8 cellular contexts compared by ENCODE assay signal in the genomic region with DNA sequence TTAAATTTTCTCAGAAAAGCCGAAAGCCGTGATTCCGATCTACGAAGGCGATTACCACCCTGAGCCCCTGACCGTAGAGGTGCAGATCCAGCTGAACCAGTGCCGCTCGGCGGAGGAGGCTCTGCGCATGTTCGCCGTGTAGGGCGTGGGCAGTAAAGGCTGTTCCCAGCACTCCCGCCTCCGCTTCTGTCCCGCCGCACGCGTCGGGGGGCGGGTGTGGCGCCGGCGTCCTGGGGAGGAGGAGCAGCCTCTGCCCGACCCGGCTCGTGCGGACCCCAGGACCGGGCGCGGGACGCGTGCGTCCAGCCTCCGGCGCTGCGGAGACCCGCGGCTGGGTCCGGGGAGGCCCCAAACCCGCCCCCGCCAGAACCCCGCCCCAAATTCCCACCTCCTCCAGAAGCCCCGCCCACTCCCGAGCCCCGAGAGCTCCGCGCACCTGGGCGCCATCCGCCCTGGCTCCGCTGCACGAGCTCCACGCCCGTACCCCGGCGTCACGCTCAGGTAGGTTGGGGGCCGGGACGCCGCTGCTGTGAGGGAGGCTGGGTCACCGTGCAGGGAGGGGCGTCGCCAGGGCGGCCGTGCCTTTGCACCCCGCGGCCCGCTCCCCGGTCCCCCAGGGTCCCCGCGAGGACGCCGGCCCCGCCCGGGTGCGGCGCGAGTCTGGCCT. TPM values are rescaled to one million over a fixed set of nuclear protein-coding genes. Genes with fewer than 3 reads are reported as not detected.
A peak's percentile ranks its signal among the peaks of the same experiment; 100 is the strongest.
DNase-seq lines count a peak whose midpoint lies in the region; ATAC-seq and TF ChIP-seq lines count a peak whose summit lies in the region.

A gene (plus strand): TSS at position 409 of the 667 bp plus-strand sequence. CDS start 910 bp downstream, outside the sequence.

- DNase-seq in BE2C = peak; percentile 76
- DNase-seq in RPMI8226 = peak; percentile 76
- DNase-seq in activated gamma-delta T cell treated with Interleukin-2 at 50 U/mL for 16 hours = peak; percentile 49
- peak; percentile 66 for DNase-seq in glutamatergic neuron
- DNase-seq in trophoblast cell = peak; percentile 49 to 68

- TF ChIP-seq CTCF in BE2C (IDR thresholded peaks at IDR 0.05; ENCODE audit: low read depth, low read length) = no peak
- no peak for TF ChIP-seq CTCF in glutamatergic neuron (IDR thresholded peaks at IDR 0.05; ENCODE audit: partially characterized antibody, unreplicated experiment)

- H4K12ac ChIP-seq in trophoblast cell (ENCODE audit: low read depth, low read length) = no peak within 1 kb of the TSS

- H3K27me3 ChIP-seq in BE2C (peaks cover 19% of the 10 kb centered on the region), trophoblast cell (ENCODE audit: insufficient read depth, low read length) (peaks cover 13% of the 10 kb centered on the region)

- H3K27ac ChIP-seq in trophoblast cell (ENCODE audit: low read depth, low read length) (no peak within 1 kb of the TSS), urinary bladder (ENCODE audit: low read depth) (no peak within 1 kb of the TSS)

- peaks cover 8% of the 10 kb centered on the region for H3K36me3 Mint-ChIP-seq in glutamatergic neuron (ENCODE audit: unreplicated experiment)

- no peak within 1 kb of the TSS for H3K23ac ChIP-seq in trophoblast cell (ENCODE audit: low read length)

- peaks cover 2% of the 10 kb centered on the region for H3K79me1 ChIP-seq in trophoblast cell (ENCODE audit: low read length)

- H3K9me3 ChIP-seq in BE2C = no peaks in the 10 kb centered on the region
- peaks cover 1% of the 10 kb centered on the region for H3K9me3 ChIP-seq in trophoblast cell (ENCODE audit: insufficient read depth, low read depth, low read length)

- H3K79me2 ChIP-seq in trophoblast cell (ENCODE audit: control insufficient read depth, insufficient read depth, low read length, poor library complexity) = no peaks in the 10 kb centered on the region

- peak within 1 kb of the TSS; percentile 23 for H4K8ac ChIP-seq in trophoblast cell (ENCODE audit: low read depth, low read length)

- peak within 1 kb of the TSS; percentile 84 for H3K4me3 Mint-ChIP-seq in glutamatergic neuron (ENCODE audit: unreplicated experiment)

- H3K4me2 ChIP-seq in trophoblast cell (ENCODE audit: low read length) = peak within 1 kb of the TSS; percentile 65

- no peak within 1 kb of the TSS for H3K9ac ChIP-seq in trophoblast cell (ENCODE audit: low read length)

- WGBS in trophoblast cell (ENCODE audit: extremely low coverage, insufficient coverage, insufficient read length) = no CpG with 5 or more reads among the region's 78 CpGs
- under 1% methylated on average over 78 of the region's 78 CpGs for WGBS in urinary bladder

- ATAC-seq in HG02759 (IDR thresholded peaks at IDR 0.05; ENCODE audit: unreplicated experiment) (peak; percentile 56), GM21786 (IDR thresholded peaks at IDR 0.05; ENCODE audit: unreplicated experiment) (no peak)

- H3K4ac ChIP-seq in trophoblast cell (ENCODE audit: low read depth, low read length) = no peak within 1 kb of the TSS

- H2AK5ac ChIP-seq in trophoblast cell (ENCODE audit: low read length) = no peak within 1 kb of the TSS

- no peak within 1 kb of the TSS for H3K27ac Mint-ChIP-seq in glutamatergic neuron (ENCODE audit: unreplicated experiment)

- no peak within 1 kb of the TSS for H2BK5ac ChIP-seq in trophoblast cell (ENCODE audit: low read depth, low read length, poor library complexity)

- peak within 1 kb of the TSS; percentile 63 for H3K4me3 ChIP-seq in BE2C (ENCODE audit: low read depth, low read length)
- H3K4me3 ChIP-seq in trophoblast cell (ENCODE audit: low read depth, low read length) = peak within 1 kb of the TSS; percentile 74
- H3K4me3 ChIP-seq in urinary bladder (ENCODE audit: low read depth, low read length) = peak within 1 kb of the TSS; percentile 51

- H2BK12ac ChIP-seq in trophoblast cell (ENCODE audit: low read length) = no peak within 1 kb of the TSS

- H2AFZ ChIP-seq in trophoblast cell (ENCODE audit: insufficient read depth, low read length, poor library complexity) = peak within 1 kb of the TSS; percentile 84

- peaks cover 2% of the 10 kb centered on the region for H3K4me1 Mint-ChIP-seq in glutamatergic neuron (ENCODE audit: low read depth, unreplicated experiment)

- H3K36me3 ChIP-seq in BE2C (peaks cover 21% of the 10 kb centered on the region), trophoblast cell (ENCODE audit: control insufficient read depth in 1 of 2, insufficient read depth in 2 of 2, low read length in 2 of 2) (peaks cover 18 to 22% of the 10 kb centered on the region in 2 experiments), urinary bladder (ENCODE audit: insufficient read depth) (peaks cover 2% of the 10 kb centered on the region)

- peaks cover 6% of the 10 kb centered on the region for H3K9me3 Mint-ChIP-seq in glutamatergic neuron (ENCODE audit: unreplicated experiment)

- no peak within 1 kb of the TSS for H2BK120ac ChIP-seq in trophoblast cell (ENCODE audit: insufficient read depth, low read length, poor library complexity)

- H4K91ac ChIP-seq in trophoblast cell (ENCODE audit: low read depth, low read length) = no peak within 1 kb of the TSS

- H3K4me1 ChIP-seq in BE2C (peaks cover 14% of the 10 kb centered on the region), trophoblast cell (ENCODE audit: control insufficient read depth in 1 of 2, insufficient read depth in 2 of 2, low read length in 2 of 2) (peaks cover 6 to 10% of the 10 kb centered on the region in 2 experiments), urinary bladder (ENCODE audit: insufficient read depth) (no peaks in the 10 kb centered on the region)

- H3K14ac ChIP-seq in trophoblast cell (ENCODE audit: low read length) = peak within 1 kb of the TSS; percentile 2

- H3K27me3 Mint-ChIP-seq in glutamatergic neuron (ENCODE audit: unreplicated experiment) = peaks cover 12% of the 10 kb centered on the region

- H3K18ac ChIP-seq in trophoblast cell (ENCODE audit: low read length) = peak within 1 kb of the TSS; percentile 17

RNA-seq across cellular contexts. Expression of the gene that starts here (rescaled TPM):
- 54.6 TPM for polyA plus RNA-seq in BE2C (2012; ENCODE audit: insufficient read depth, insufficient read length, low read depth)
- 1.8 TPM for total RNA-seq in glutamatergic neuron (ENCODE audit: unreplicated experiment)
- 0.35 and 0.47 TPM in 2 replicates for polyA plus RNA-seq in trophoblast cell (2013)
- 0.16 TPM for total RNA-seq in urinary bladder
- polyA plus RNA-seq in urinary bladder = 0.57 TPM
